In the genomic region with DNA sequence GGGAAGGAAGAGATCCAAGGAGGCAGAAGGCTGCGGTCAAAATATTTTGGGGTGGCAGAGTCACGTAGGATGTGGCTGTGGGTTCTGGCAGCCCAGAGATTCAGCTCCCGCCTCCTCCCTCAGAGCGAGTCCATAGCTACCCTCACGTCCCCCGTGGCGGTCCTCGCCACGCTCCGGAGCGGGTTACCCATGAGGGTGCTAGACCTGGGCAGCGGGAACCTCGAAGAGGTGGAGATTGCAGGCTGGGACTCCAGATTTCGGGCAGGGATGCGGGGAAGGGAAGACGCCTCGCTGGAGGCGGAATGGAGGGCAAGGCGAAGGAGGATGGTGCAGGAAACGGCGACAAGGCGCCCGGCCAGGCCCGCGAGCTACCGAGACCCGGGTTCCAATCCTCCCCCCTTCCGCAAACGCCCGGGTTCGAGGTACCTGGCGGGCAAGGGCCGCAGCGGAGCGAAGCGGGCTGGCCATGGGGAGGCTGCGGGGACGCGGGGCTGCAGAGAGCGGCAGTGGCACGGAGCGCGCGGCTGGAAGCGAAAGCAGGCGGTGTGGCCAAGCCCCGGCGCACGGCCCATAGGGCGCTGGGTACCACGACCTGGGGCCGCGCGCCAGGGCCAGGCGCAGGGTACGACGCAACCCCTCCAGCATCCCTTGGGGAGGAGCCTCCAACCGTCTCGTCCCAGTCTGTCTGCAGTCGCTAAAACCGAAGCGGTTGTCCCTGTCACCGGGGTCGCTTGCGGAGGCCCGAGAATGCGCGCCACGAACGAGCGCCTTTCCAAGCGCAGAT, we compare ENCODE assay signal across 1 cellular context.
A peak's percentile ranks its signal among the peaks of the same experiment; 100 is the strongest.
TF ChIP-seq lines count a peak whose summit lies in the region.

No MANE protein-coding gene starts in this region.

TF ChIP-seq in GM12878, 131 proteins besides CTCF, POLR2A, EP300 and RAD21 (continued from another document):
- TF ChIP-seq, protein P1, sequence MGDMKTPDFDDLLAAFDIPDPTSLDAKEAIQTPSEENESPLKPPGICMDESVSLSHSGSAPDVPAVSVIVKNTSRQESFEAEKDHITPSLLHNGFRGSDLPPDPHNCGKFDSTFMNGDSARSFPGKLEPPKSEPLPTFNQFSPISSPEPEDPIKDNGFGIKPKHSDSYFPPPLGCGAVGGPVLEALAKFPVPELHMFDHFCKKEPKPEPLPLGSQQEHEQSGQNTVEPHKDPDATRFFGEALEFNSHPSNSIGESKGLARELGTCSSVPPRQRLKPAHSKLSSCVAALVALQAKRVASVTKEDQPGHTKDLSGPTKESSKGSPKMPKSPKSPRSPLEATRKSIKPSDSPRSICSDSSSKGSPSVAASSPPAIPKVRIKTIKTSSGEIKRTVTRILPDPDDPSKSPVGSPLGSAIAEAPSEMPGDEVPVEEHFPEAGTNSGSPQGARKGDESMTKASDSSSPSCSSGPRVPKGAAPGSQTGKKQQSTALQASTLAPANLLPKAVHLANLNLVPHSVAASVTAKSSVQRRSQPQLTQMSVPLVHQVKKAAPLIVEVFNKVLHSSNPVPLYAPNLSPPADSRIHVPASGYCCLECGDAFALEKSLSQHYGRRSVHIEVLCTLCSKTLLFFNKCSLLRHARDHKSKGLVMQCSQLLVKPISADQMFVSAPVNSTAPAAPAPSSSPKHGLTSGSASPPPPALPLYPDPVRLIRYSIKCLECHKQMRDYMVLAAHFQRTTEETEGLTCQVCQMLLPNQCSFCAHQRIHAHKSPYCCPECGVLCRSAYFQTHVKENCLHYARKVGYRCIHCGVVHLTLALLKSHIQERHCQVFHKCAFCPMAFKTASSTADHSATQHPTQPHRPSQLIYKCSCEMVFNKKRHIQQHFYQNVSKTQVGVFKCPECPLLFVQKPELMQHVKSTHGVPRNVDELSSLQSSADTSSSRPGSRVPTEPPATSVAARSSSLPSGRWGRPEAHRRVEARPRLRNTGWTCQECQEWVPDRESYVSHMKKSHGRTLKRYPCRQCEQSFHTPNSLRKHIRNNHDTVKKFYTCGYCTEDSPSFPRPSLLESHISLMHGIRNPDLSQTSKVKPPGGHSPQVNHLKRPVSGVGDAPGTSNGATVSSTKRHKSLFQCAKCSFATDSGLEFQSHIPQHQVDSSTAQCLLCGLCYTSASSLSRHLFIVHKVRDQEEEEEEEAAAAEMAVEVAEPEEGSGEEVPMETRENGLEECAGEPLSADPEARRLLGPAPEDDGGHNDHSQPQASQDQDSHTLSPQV (IDR thresholded peaks at IDR 0.05), result no peak
- TF ChIP-seq, protein P2, sequence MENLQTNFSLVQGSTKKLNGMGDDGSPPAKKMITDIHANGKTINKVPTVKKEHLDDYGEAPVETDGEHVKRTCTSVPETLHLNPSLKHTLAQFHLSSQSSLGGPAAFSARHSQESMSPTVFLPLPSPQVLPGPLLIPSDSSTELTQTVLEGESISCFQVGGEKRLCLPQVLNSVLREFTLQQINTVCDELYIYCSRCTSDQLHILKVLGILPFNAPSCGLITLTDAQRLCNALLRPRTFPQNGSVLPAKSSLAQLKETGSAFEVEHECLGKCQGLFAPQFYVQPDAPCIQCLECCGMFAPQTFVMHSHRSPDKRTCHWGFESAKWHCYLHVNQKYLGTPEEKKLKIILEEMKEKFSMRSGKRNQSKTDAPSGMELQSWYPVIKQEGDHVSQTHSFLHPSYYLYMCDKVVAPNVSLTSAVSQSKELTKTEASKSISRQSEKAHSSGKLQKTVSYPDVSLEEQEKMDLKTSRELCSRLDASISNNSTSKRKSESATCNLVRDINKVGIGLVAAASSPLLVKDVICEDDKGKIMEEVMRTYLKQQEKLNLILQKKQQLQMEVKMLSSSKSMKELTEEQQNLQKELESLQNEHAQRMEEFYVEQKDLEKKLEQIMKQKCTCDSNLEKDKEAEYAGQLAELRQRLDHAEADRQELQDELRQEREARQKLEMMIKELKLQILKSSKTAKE (IDR thresholded peaks at IDR 0.05; ENCODE audit: low read depth, poor library complexity, severe bottlenecking), result no peak
- TF ChIP-seq HDAC6 (IDR thresholded peaks at IDR 0.05; ENCODE audit: unreplicated experiment) (peak; percentile 100), CUX1 (IDR thresholded peaks at IDR 0.05; ENCODE audit: insufficient replicate concordance, low read depth, low read length) (no peak), ELK1 (IDR thresholded peaks at IDR 0.05; ENCODE audit: low read depth, low read length) (no peak)
